ENCODE assay signal across 10 cellular contexts in genomic region chr10:1939016-1939415, GRCh38.
DNase-seq lines count a peak whose midpoint lies in the region; ATAC-seq and TF ChIP-seq lines count a peak whose summit lies in the region.
"Had no signal": no experiment of that assay in that cellular context is flagged by ENCODE, and none has a peak within 500 bp of the region (broad histone marks: within the 10 kb centered on the region; RNA-seq: fewer than 3 reads in every experiment).

No MANE protein-coding gene starts in this region.

- 79 to 80% methylated on average over 17 of the region's 17 CpGs for WGBS in tibial nerve, 2 donors

- H3K4me3 Mint-ChIP-seq in CD14-positive monocyte: peak overlapping the region; percentile 53 to 66

- H3K27ac ChIP-seq in vagina (no peak overlapping the region), tibial nerve (no peak overlapping the region), foreskin keratinocyte (no peak overlapping the region)

- H3K9me3 ChIP-seq in vagina (no peaks in the 10 kb centered on the region), tibial nerve (no peaks in the 10 kb centered on the region)

- peaks cover 16% of the 10 kb centered on the region for H3K4me1 Mint-ChIP-seq in CD14-positive monocyte

- no peak for TF ChIP-seq EP300 in tibial nerve (IDR thresholded peaks at IDR 0.05)

- H3K4me1 ChIP-seq in vagina (no peaks in the 10 kb centered on the region), tibial nerve (no peaks in the 10 kb centered on the region), foreskin keratinocyte (no peaks in the 10 kb centered on the region)

- H3K4me3 ChIP-seq in vagina (no peak overlapping the region), tibial nerve (no peak overlapping the region)

- no peaks in the 10 kb centered on the region for H3K27me3 Mint-ChIP-seq in CD14-positive monocyte (ENCODE audit: low read depth in 3 of 3)

- DNase-seq in CD14-positive monocyte (ENCODE audit: low spot score) (no peak), vagina (ENCODE audit: extremely low spot score in 2 of 2) (no peak), tibial nerve (ENCODE audit: low spot score in 2 of 2) (no peak), foreskin keratinocyte (no peak), ecto neural progenitor cell (ENCODE audit: low spot score) (no peak)
- peak; percentile 54 for DNase-seq in activated CD4-positive, alpha-beta T cell treated with anti-CD3 and anti-CD28 coated beads for 1 hour
- peak; percentile 85 for DNase-seq in activated naive CD4-positive, alpha-beta T cell treated with Interleukin-2 at 50 U/mL for 16 hours
- peak; percentile 84 for DNase-seq in stimulated activated CD4-positive, alpha-beta T cell treated with anti-CD3 and anti-CD28 coated beads, Interleukin-2, amount 100 ng/mL, for 4 hours (ENCODE audit: low read depth)
- DNase-seq: kidney glomerular epithelial cell, NCI-H526 treated with DMSO at 0.1 percent for 48 hours had no signal

- TF ChIP-seq CTCF in CD14-positive monocyte (IDR thresholded peaks at IDR 0.05) (no peak), vagina (IDR thresholded peaks at IDR 0.05) (no peak), tibial nerve (IDR thresholded peaks at IDR 0.05) (no peak), foreskin keratinocyte (conservative IDR thresholded peaks at IDR 0.05) (no peak)

- no peak for ATAC-seq in foreskin keratinocyte

- H3K27me3 ChIP-seq in vagina: no peaks in the 10 kb centered on the region
- no peaks in the 10 kb centered on the region for H3K27me3 ChIP-seq in tibial nerve
- no peaks in the 10 kb centered on the region for H3K27me3 ChIP-seq in foreskin keratinocyte

- peak overlapping the region in 2 of 7 donors; percentile 10 to 84 for H3K27ac Mint-ChIP-seq in CD14-positive monocyte

- no peaks in the 10 kb centered on the region for H3K36me3 Mint-ChIP-seq in CD14-positive monocyte

- peaks cover 0 to 9% (median 0%) of the 10 kb centered on the region in 7 donors for H3K9me3 Mint-ChIP-seq in CD14-positive monocyte

- intact Hi-C loops in CD14-positive monocyte (cut with micrococcal nuclease) (no loop called here), vagina (cut with DNase I) (no loop called here)

- H3K36me3 ChIP-seq in vagina: no peaks in the 10 kb centered on the region
- H3K36me3 ChIP-seq in tibial nerve: no peaks in the 10 kb centered on the region

- TF ChIP-seq POLR2A in vagina (IDR thresholded peaks at IDR 0.05) (no peak), tibial nerve (IDR thresholded peaks at IDR 0.05) (no peak)

Comparison
In these comparisons a context has a peak if more than half of its experiments do, and no peak if none do; other contexts are left out.
1. DNase-seq: peak in activated CD4-positive, alpha-beta T cell treated with anti-CD3 and anti-CD28 coated beads for 1 hour (single experiment), activated naive CD4-positive, alpha-beta T cell treated with Interleukin-2 at 50 U/mL for 16 hours (single experiment) and stimulated activated CD4-positive, alpha-beta T cell treated with anti-CD3 and anti-CD28 coated beads, Interleukin-2, amount 100 ng/mL, for 4 hours (single experiment); none in CD14-positive monocyte (single experiment), vagina (0 of 2), tibial nerve (0 of 2), foreskin keratinocyte (0 of 2) and ecto neural progenitor cell (single experiment).